In genomic region chr5:176608937-176609723, GRCh38 we compare ENCODE assay signal across 9 cellular contexts. TPM values are rescaled to one million over a fixed set of nuclear protein-coding genes. Genes with fewer than 3 reads are reported as not detected.
DNase-seq lines count a peak whose midpoint lies in the region; ATAC-seq, FAIRE-seq and TF ChIP-seq lines count a peak whose summit lies in the region.
"Had no signal": no experiment of that assay in that cellular context is flagged by ENCODE, and none has a peak within 500 bp of the region (broad histone marks: within the 10 kb centered on the region; RNA-seq: fewer than 3 reads in every experiment).

No MANE protein-coding gene starts in this region.

- H3K4me3 ChIP-seq in AG04449 (ENCODE audit: low read depth, low read length) (peak overlapping the region; percentile 64), keratinocyte (ENCODE audit: control insufficient read depth in 2 of 3, extremely low read depth in 1 of 3, insufficient read depth in 2 of 3, low read depth in 1 of 3, low read length in 3 of 3) (peak overlapping the region; percentile 58 to 67 (median 61)), thoracic aorta (peak overlapping the region; percentile 73)

- no peaks in the 10 kb centered on the region for H4K20me1 ChIP-seq in keratinocyte (ENCODE audit: control insufficient read depth, extremely low read depth, insufficient read depth, low read length)

- no peaks in the 10 kb centered on the region for H3K27me3 ChIP-seq in keratinocyte (ENCODE audit: control insufficient read depth, extremely low read depth, insufficient read depth, low read length)
- no peaks in the 10 kb centered on the region for H3K27me3 ChIP-seq in thoracic aorta (replicated peaks; ENCODE audit: insufficient read depth)

- no peak overlapping the region for H3K9ac ChIP-seq in keratinocyte (ENCODE audit: control insufficient read depth, extremely low read depth, insufficient read depth, low read length)

- peaks cover 2% of the 10 kb centered on the region for H3K9me1 ChIP-seq in keratinocyte (ENCODE audit: control insufficient read depth, extremely low read depth, insufficient read depth, low read length)

- dilution Hi-C loops in keratinocyte (cut with MboI; ENCODE audit: extremely low pct_ligation_motif_present, low sequenced_read_pairs) = no loop called here

- DNase-seq in AG04449 (ENCODE audit: low read depth, low spot score) = no peak
- peak; percentile 53 for DNase-seq in HK-2 (ENCODE audit: unreplicated experiment)
- peak; percentile 31 for DNase-seq in activated naive CD4-positive, alpha-beta T cell treated with anti-CD3 and anti-CD28 coated beads, Interleukin-2, amount 50 U/mL, for 16 hours
- DNase-seq in keratinocyte (ENCODE audit: low read depth, low spot score) = no peak
- DNase-seq in thoracic aorta (ENCODE audit: low spot score) = no peak
- no peak for DNase-seq in GM10266 (ENCODE audit: extremely low spot score)
- DNase-seq in NCI-H187 (lab: John Stamatoyannopoulos, UW) = no peak

- no peaks in the 10 kb centered on the region for H3K36me3 ChIP-seq in keratinocyte (ENCODE audit: control insufficient read depth in 2 of 2, extremely low read depth in 1 of 2, insufficient read depth in 2 of 2, low read length in 2 of 2)
- H3K36me3 ChIP-seq in thoracic aorta = no peaks in the 10 kb centered on the region

- peak overlapping the region; percentile 12 for H2AFZ ChIP-seq in keratinocyte (ENCODE audit: control insufficient read depth, low read length)

- H3K79me2 ChIP-seq in keratinocyte (ENCODE audit: control insufficient read depth, insufficient read depth, low read length) = no peaks in the 10 kb centered on the region

- CTCF ChIA-PET in AG04449 (lab: Yijun Ruan, JAX) = interaction anchor here (1.2 to 2.3 kb wide), 2 partner anchors 66 to 161 kb away, joined by 3 to 8 read pairs; no protein-coding TSS in a partner anchor

- no peak for TF ChIP-seq CTCF in AG04449 (IDR thresholded peaks at IDR 0.05; ENCODE audit: insufficient read depth, low read length, missing control alignments)
- no peak for TF ChIP-seq CTCF in keratinocyte (optimal IDR thresholded peaks at IDR 0.05 in 1 of 3, IDR thresholded peaks at IDR 0.05 in 1 of 3, conservative IDR thresholded peaks at IDR 0.05 in 1 of 3; ENCODE audit: extremely low read depth in 1 of 3, insufficient read depth in 2 of 3, low read length in 3 of 3)
- no peak for TF ChIP-seq CTCF in thoracic aorta (IDR thresholded peaks at IDR 0.05)
- TF ChIP-seq CTCF in GM10266 (IDR thresholded peaks at IDR 0.05; ENCODE audit: control insufficient read depth, insufficient read depth, low read depth, missing control alignments) = no peak

- H3K27ac ChIP-seq in keratinocyte (ENCODE audit: control insufficient read depth, insufficient read depth, low read length) = no peak overlapping the region
- no peak overlapping the region for H3K27ac ChIP-seq in thoracic aorta

- no peaks in the 10 kb centered on the region for H3K9me3 ChIP-seq in keratinocyte (ENCODE audit: control insufficient read depth, low read depth, low read length)
- no peaks in the 10 kb centered on the region for H3K9me3 ChIP-seq in thoracic aorta

- peaks cover 25% of the 10 kb centered on the region for H3K4me1 ChIP-seq in keratinocyte (ENCODE audit: control insufficient read depth, extremely low read depth, insufficient read depth, low read length)
- no peaks in the 10 kb centered on the region for H3K4me1 ChIP-seq in thoracic aorta (ENCODE audit: control insufficient read depth in 1 of 2, low read depth in 2 of 2)

- POLR2A ChIA-PET in AG04449 (lab: Yijun Ruan, JAX) = no interaction called here

- H3K4me2 ChIP-seq in keratinocyte (ENCODE audit: control insufficient read depth, extremely low read depth, insufficient read depth, low read depth, low read length) = peak overlapping the region; percentile 88

- no peak for FAIRE-seq in keratinocyte (lab: Jason Lieb, UNC)
- FAIRE-seq: islet of Langerhans had no signal

- peak; percentile 16 for ATAC-seq in GM18907 (IDR thresholded peaks at IDR 0.05; ENCODE audit: unreplicated experiment)
- no peak for ATAC-seq in thoracic aorta (ENCODE audit: insufficient number of reproducible peaks, low FRiP score, low read depth)

RNA-seq across cellular contexts. Expression of gene GPRIN1, which starts 0.8 kb away (rescaled TPM):
- 4.0 to 4.6 TPM (median 4.4 TPM) in 3 replicates for polyA plus RNA-seq in keratinocyte
- polyA plus RNA-seq in keratinocyte (2011; ENCODE audit: low read depth) = 2.4 TPM
- 3.5 and 5.5 TPM in 2 replicates for polyA plus RNA-seq in keratinocyte (2011; cell fraction: cytosol; rRNA removed)
- polyA plus RNA-seq in keratinocyte (2011; cell fraction: nucleus; rRNA removed) = 5.2 and 8.0 TPM in 2 replicates
- polyA plus RNA-seq in keratinocyte (2012; ENCODE audit: low replicate concordance) = 3.8 and 7.6 TPM in 2 replicates
- polyA minus RNA-seq in keratinocyte = 4.9 to 5.7 TPM (median 5.5 TPM) in 3 replicates
- 9.0 TPM for polyA minus RNA-seq in keratinocyte (2011; cell fraction: cytosol; rRNA and poly(A)+ RNA removed)
- polyA minus RNA-seq in keratinocyte (2011; cell fraction: nucleus; rRNA and poly(A)+ RNA removed) = 6.6 and 8.4 TPM in 2 replicates
- total RNA-seq in thoracic aorta = 1 to 10 TPM in 1 of 2 donors, under 1 TPM in 1; 0.27 to 2.0 TPM

RNA-seq across cellular contexts. Expression of gene SNCB, which starts 21.2 kb away (rescaled TPM):
- 0.21 to 1.00 TPM (median 0.69 TPM) in 3 replicates for polyA plus RNA-seq in keratinocyte
- not detected for polyA plus RNA-seq in keratinocyte (2011; ENCODE audit: low read depth)
- 0.26 and 0.47 TPM in 2 replicates for polyA plus RNA-seq in keratinocyte (2011; cell fraction: cytosol; rRNA removed)
- 0.31 and 0.50 TPM in 2 replicates for polyA plus RNA-seq in keratinocyte (2011; cell fraction: nucleus; rRNA removed)
- 1.9 TPM in 1 of 2 replicates, not detected in the other for polyA plus RNA-seq in keratinocyte (2012; ENCODE audit: low replicate concordance)
- polyA minus RNA-seq in keratinocyte = 0.33 TPM in 1 of 3 replicates, not detected in the others
- polyA minus RNA-seq in keratinocyte (2011; cell fraction: cytosol; rRNA and poly(A)+ RNA removed) = not detected
- not detected in 2 replicates for polyA minus RNA-seq in keratinocyte (2011; cell fraction: nucleus; rRNA and poly(A)+ RNA removed)
- not detected for total RNA-seq in thoracic aorta

RNA-seq across cellular contexts. Expression of gene EIF4E1B, which starts 21.3 kb away (rescaled TPM):
- polyA plus RNA-seq in keratinocyte = not detected in 3 replicates
- not detected for polyA plus RNA-seq in keratinocyte (2011; ENCODE audit: low read depth)
- polyA plus RNA-seq in keratinocyte (2011; cell fraction: cytosol; rRNA removed) = not detected in 2 replicates
- not detected in 2 replicates for polyA plus RNA-seq in keratinocyte (2011; cell fraction: nucleus; rRNA removed)
- polyA plus RNA-seq in keratinocyte (2012; ENCODE audit: low replicate concordance) = not detected in 2 replicates
- polyA minus RNA-seq in keratinocyte = not detected in 3 replicates
- not detected for polyA minus RNA-seq in keratinocyte (2011; cell fraction: cytosol; rRNA and poly(A)+ RNA removed)
- not detected in 2 replicates for polyA minus RNA-seq in keratinocyte (2011; cell fraction: nucleus; rRNA and poly(A)+ RNA removed)
- not detected for total RNA-seq in thoracic aorta

RNA-seq across cellular contexts. Expression of gene TSPAN17, which starts 38.2 kb away (rescaled TPM):
- 53.1 to 72.7 TPM (median 57.2 TPM) in 3 replicates for polyA plus RNA-seq in keratinocyte
- 3.8 TPM for polyA plus RNA-seq in keratinocyte (2011; ENCODE audit: low read depth)
- 33.1 and 58.3 TPM in 2 replicates for polyA plus RNA-seq in keratinocyte (2011; cell fraction: cytosol; rRNA removed)
- polyA plus RNA-seq in keratinocyte (2011; cell fraction: nucleus; rRNA removed) = 59.8 and 61.6 TPM in 2 replicates
- polyA plus RNA-seq in keratinocyte (2012; ENCODE audit: low replicate concordance) = 23.9 and 59.0 TPM in 2 replicates
- 53.3 to 88.0 TPM (median 60.3 TPM) in 3 replicates for polyA minus RNA-seq in keratinocyte
- polyA minus RNA-seq in keratinocyte (2011; cell fraction: cytosol; rRNA and poly(A)+ RNA removed) = 96.5 TPM
- polyA minus RNA-seq in keratinocyte (2011; cell fraction: nucleus; rRNA and poly(A)+ RNA removed) = 34.6 and 35.3 TPM in 2 replicates
- total RNA-seq in thoracic aorta = 10 to 100 TPM; 20.6 to 25.0 TPM

RNA-seq across cellular contexts. Expression of gene CDHR2, which starts 60.0 kb away (rescaled TPM):
- polyA plus RNA-seq in keratinocyte = 0.01 TPM in 2 of 3 replicates, not detected in the other
- polyA plus RNA-seq in keratinocyte (2011; ENCODE audit: low read depth) = not detected
- not detected in 2 replicates for polyA plus RNA-seq in keratinocyte (2011; cell fraction: cytosol; rRNA removed)
- 0.03 TPM in 1 of 2 replicates, not detected in the other for polyA plus RNA-seq in keratinocyte (2011; cell fraction: nucleus; rRNA removed)
- polyA plus RNA-seq in keratinocyte (2012; ENCODE audit: low replicate concordance) = 0.24 TPM in 1 of 2 replicates, not detected in the other
- 0.07 TPM in 1 of 3 replicates, not detected in the others for polyA minus RNA-seq in keratinocyte
- polyA minus RNA-seq in keratinocyte (2011; cell fraction: cytosol; rRNA and poly(A)+ RNA removed) = not detected
- not detected in 2 replicates for polyA minus RNA-seq in keratinocyte (2011; cell fraction: nucleus; rRNA and poly(A)+ RNA removed)
- not detected for total RNA-seq in thoracic aorta

Comparison
In these comparisons a context has a peak if more than half of its experiments do, and no peak if none do; other contexts are left out.
1. DNase-seq: peak in HK-2 (single experiment) and activated naive CD4-positive, alpha-beta T cell treated with anti-CD3 and anti-CD28 coated beads, Interleukin-2, amount 50 U/mL, for 16 hours (single experiment); none in AG04449 (single experiment), keratinocyte (single experiment), thoracic aorta (single experiment), GM10266 (single experiment) and NCI-H187 (0 of 2).
2. Peak in every context shown above with its lines, with median percentiles within 50 percentile points of each other: H3K4me3 ChIP-seq.